32 cellular contexts compared by ENCODE assay signal in the genomic region with DNA sequence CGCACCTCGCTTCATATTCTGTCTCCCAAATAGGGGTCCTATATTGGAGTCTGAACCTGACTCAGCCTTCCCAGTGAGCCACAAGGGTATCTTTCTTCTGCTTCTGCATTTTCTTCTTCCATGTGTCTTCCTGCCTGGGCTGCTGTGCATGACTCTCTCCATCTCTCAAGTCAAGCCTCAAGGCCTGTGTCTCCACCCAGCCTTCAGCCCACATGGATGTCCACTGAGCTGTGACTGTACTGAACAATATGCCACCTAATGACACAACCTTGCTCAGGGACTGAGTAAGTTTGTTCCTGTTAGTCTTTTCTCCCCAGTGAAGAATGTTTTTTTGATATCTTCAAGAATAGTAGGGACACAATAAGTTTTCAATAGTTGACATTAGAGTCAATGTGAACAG.
"Had no signal": no experiment of that assay in that cellular context is flagged by ENCODE, and none has a peak within 500 bp of the region (broad histone marks: within the 10 kb centered on the region; RNA-seq: fewer than 3 reads in every experiment).

No MANE protein-coding gene starts in this region.

- DNase-seq: activated CD4-positive, alpha-beta memory T cell treated with anti-CD3 and anti-CD28 coated beads for 36 hours; activated CD4-positive, alpha-beta T cell treated with anti-CD3 and anti-CD28 coated beads for 36 hours; activated CD4-positive, alpha-beta T cell treated with anti-CD3 and anti-CD28 coated beads, Interleukin-2, amount 10 ng/mL, durations not matched to agents 24 days and 14 days; activated CD4-positive, CD25-positive, alpha-beta regulatory T cell; activated CD4-positive, CD25-positive, alpha-beta regulatory T cell treated with anti-CD3 and anti-CD28 coated beads, Interleukin-2, amount 50 U/mL, for 72 hours; activated CD8-positive, alpha-beta memory T cell treated with anti-CD3 and anti-CD28 coated beads, Interleukin-2, amount 10 ng/mL, durations not matched to agents 7 days and 5 days; activated CD8-positive, alpha-beta memory T cell treated with anti-CD3 and anti-CD28 coated beads, Interleukin-2, amount 50 U/mL, for 4 hours; activated CD8-positive, alpha-beta T cell treated with anti-CD3 and anti-CD28 coated beads, Interleukin-2, amount 10 ng/mL, durations not matched to agents 7 days and 5 days; activated effector memory CD4-positive, alpha-beta T cell treated with anti-CD3 and anti-CD28 coated beads, Interleukin-2, amount 50 U/mL, for 16 hours; activated naive CD4-positive, alpha-beta T cell treated with anti-CD3 and anti-CD28 coated beads for 36 hours; activated naive CD8-positive, alpha-beta T cell treated with anti-CD3 and anti-CD28 coated beads for 36 hours; activated naive CD8-positive, alpha-beta T cell treated with anti-CD3 and anti-CD28 coated beads, Interleukin-2, amount 50 U/mL, for 24 hours; activated T-cell treated with anti-CD3 and anti-CD28 coated beads, Interleukin-2, amount 50 U/mL, for 1 hour; activated T-cell treated with anti-CD3 and anti-CD28 coated beads, Interleukin-2, amount 50 U/mL, for 48 hours; adrenal gland; amygdala; aorta; body of pancreas; caudate nucleus; cortex of kidney; dermis blood vessel endothelial cell; effector CD4-positive, alpha-beta T cell; foreskin keratinocyte; gastrocnemius medialis; T-helper 2 cell had no signal

- H3K4me1 Mint-ChIP-seq: activated CD4-positive, alpha-beta T cell treated with anti-CD3 and anti-CD28 coated beads, Interleukin-2, amount 10 ng/mL, durations not matched to agents 24 days and 14 days; activated naive CD8-positive, alpha-beta T cell treated with anti-CD3 and anti-CD28 coated beads, Interleukin-2, amount 50 U/mL, for 24 hours had no signal

- H3K27ac Mint-ChIP-seq: activated CD4-positive, alpha-beta memory T cell treated with anti-CD3 and anti-CD28 coated beads for 36 hours; activated CD4-positive, alpha-beta T cell treated with anti-CD3 and anti-CD28 coated beads for 36 hours; activated CD4-positive, alpha-beta T cell treated with anti-CD3 and anti-CD28 coated beads, Interleukin-2, amount 10 ng/mL, durations not matched to agents 24 days and 14 days; activated CD8-positive, alpha-beta memory T cell treated with anti-CD3 and anti-CD28 coated beads, Interleukin-2, amount 10 ng/mL, durations not matched to agents 7 days and 5 days; activated CD8-positive, alpha-beta T cell treated with anti-CD3 and anti-CD28 coated beads, Interleukin-2, amount 10 ng/mL, durations not matched to agents 7 days and 5 days; activated naive CD4-positive, alpha-beta T cell treated with anti-CD3 and anti-CD28 coated beads for 36 hours; activated naive CD4-positive, alpha-beta T cell treated with anti-CD3 and anti-CD28 coated beads, Interleukin-2, amount 50 U/mL, for 24 hours; activated naive CD8-positive, alpha-beta T cell treated with anti-CD3 and anti-CD28 coated beads for 36 hours; activated naive CD8-positive, alpha-beta T cell treated with anti-CD3 and anti-CD28 coated beads, Interleukin-2, amount 50 U/mL, for 24 hours; activated T-helper 1 cell treated with anti-CD3 and anti-CD28 coated beads, Interleukin-12 subunit alpha, Interleukin-12 subunit beta, Interleukin-2, Interleukin-4 antibody, amounts not matched to agents 30 ng/mL and 10 ng/mL and 1 ng/mL, durations not matched to agents 14 hours and 24 hours and 36 hours; activated T-helper 2 cell treated with anti-CD3 and anti-CD28 coated beads, Interferon-gamma antibody, Interleukin-2, Interleukin-4, amounts not matched to agents 10 μg/mL and 5 μg/mL and 100 μg/mL, durations not matched to agents 14 hours and 24 hours and 36 hours had no signal

- H3K4me1 ChIP-seq: adrenal gland, body of pancreas, foreskin keratinocyte, gastrocnemius medialis had no signal

- H3K9me3 ChIP-seq: adrenal gland, body of pancreas, gastrocnemius medialis had no signal

- H3K36me3 ChIP-seq: adrenal gland, gastrocnemius medialis had no signal

- H3K27me3 ChIP-seq: adrenal gland, body of pancreas, foreskin keratinocyte had no signal

- H3K9me3 Mint-ChIP-seq: activated CD4-positive, alpha-beta memory T cell treated with anti-CD3 and anti-CD28 coated beads for 36 hours; activated CD4-positive, alpha-beta T cell treated with anti-CD3 and anti-CD28 coated beads, Interleukin-2, amount 10 ng/mL, durations not matched to agents 24 days and 14 days; activated naive CD4-positive, alpha-beta T cell treated with anti-CD3 and anti-CD28 coated beads for 36 hours; activated naive CD4-positive, alpha-beta T cell treated with anti-CD3 and anti-CD28 coated beads, Interleukin-2, amount 50 U/mL, for 24 hours; activated naive CD8-positive, alpha-beta T cell treated with anti-CD3 and anti-CD28 coated beads for 36 hours; activated naive CD8-positive, alpha-beta T cell treated with anti-CD3 and anti-CD28 coated beads, Interleukin-2, amount 50 U/mL, for 24 hours; activated T-helper 1 cell treated with anti-CD3 and anti-CD28 coated beads, Interleukin-12 subunit alpha, Interleukin-12 subunit beta, Interleukin-2, Interleukin-4 antibody, amounts not matched to agents 30 ng/mL and 10 ng/mL and 1 ng/mL, durations not matched to agents 14 hours and 24 hours and 36 hours; activated T-helper 2 cell treated with anti-CD3 and anti-CD28 coated beads, Interferon-gamma antibody, Interleukin-2, Interleukin-4, amounts not matched to agents 10 μg/mL and 5 μg/mL and 100 μg/mL, durations not matched to agents 14 hours and 24 hours and 36 hours had no signal

- H3K36me3 Mint-ChIP-seq: activated CD4-positive, alpha-beta memory T cell treated with anti-CD3 and anti-CD28 coated beads for 36 hours; activated CD8-positive, alpha-beta memory T cell treated with anti-CD3 and anti-CD28 coated beads, Interleukin-2, amount 10 ng/mL, durations not matched to agents 7 days and 5 days; activated naive CD4-positive, alpha-beta T cell treated with anti-CD3 and anti-CD28 coated beads, Interleukin-2, amount 50 U/mL, for 24 hours; activated naive CD8-positive, alpha-beta T cell treated with anti-CD3 and anti-CD28 coated beads for 36 hours had no signal

- H3K27ac ChIP-seq: adrenal gland, body of pancreas, epithelial cell of prostate, foreskin keratinocyte, gastrocnemius medialis had no signal

- H3K4me3 ChIP-seq: adrenal gland, body of pancreas, gastrocnemius medialis had no signal

- FAIRE-seq: colon, endometrium, endothelial cell of umbilical vein had no signal

- ATAC-seq: activated CD4-positive, alpha-beta T cell treated with anti-CD3 and anti-CD28 coated beads for 36 hours; activated CD8-positive, alpha-beta memory T cell treated with anti-CD3 and anti-CD28 coated beads, Interleukin-2, amount 10 ng/mL, durations not matched to agents 7 days and 5 days; activated CD8-positive, alpha-beta T cell treated with anti-CD3 and anti-CD28 coated beads, Interleukin-2, amount 10 ng/mL, durations not matched to agents 7 days and 5 days; activated naive CD8-positive, alpha-beta T cell treated with anti-CD3 and anti-CD28 coated beads, Interleukin-2, amount 50 U/mL, for 24 hours; body of pancreas; foreskin keratinocyte; gastrocnemius medialis had no signal

- H3K4me3 Mint-ChIP-seq: activated CD4-positive, alpha-beta memory T cell treated with anti-CD3 and anti-CD28 coated beads for 36 hours; activated CD4-positive, alpha-beta T cell treated with anti-CD3 and anti-CD28 coated beads for 36 hours; activated CD4-positive, alpha-beta T cell treated with anti-CD3 and anti-CD28 coated beads, Interleukin-2, amount 10 ng/mL, durations not matched to agents 24 days and 14 days; activated CD8-positive, alpha-beta memory T cell treated with anti-CD3 and anti-CD28 coated beads, Interleukin-2, amount 10 ng/mL, durations not matched to agents 7 days and 5 days; activated CD8-positive, alpha-beta T cell treated with anti-CD3 and anti-CD28 coated beads, Interleukin-2, amount 10 ng/mL, durations not matched to agents 7 days and 5 days; activated naive CD4-positive, alpha-beta T cell treated with anti-CD3 and anti-CD28 coated beads for 36 hours; activated naive CD4-positive, alpha-beta T cell treated with anti-CD3 and anti-CD28 coated beads, Interleukin-2, amount 50 U/mL, for 24 hours; activated naive CD8-positive, alpha-beta T cell treated with anti-CD3 and anti-CD28 coated beads for 36 hours; activated naive CD8-positive, alpha-beta T cell treated with anti-CD3 and anti-CD28 coated beads, Interleukin-2, amount 50 U/mL, for 24 hours; activated T-helper 1 cell treated with anti-CD3 and anti-CD28 coated beads, Interleukin-12 subunit alpha, Interleukin-12 subunit beta, Interleukin-2, Interleukin-4 antibody, amounts not matched to agents 30 ng/mL and 10 ng/mL and 1 ng/mL, durations not matched to agents 14 hours and 24 hours and 36 hours had no signal
